In genomic region chr1:151408891-151409290, GRCh38 we compare ENCODE assay signal across 17 cellular contexts. TPM values are rescaled to one million over a fixed set of nuclear protein-coding genes. Genes with fewer than 3 reads are reported as not detected.
DNase-seq lines count a peak whose midpoint lies in the region; ATAC-seq and TF ChIP-seq lines count a peak whose summit lies in the region.
"Had no signal": no experiment of that assay in that cellular context is flagged by ENCODE, and none has a peak within 500 bp of the region (broad histone marks: within the 10 kb centered on the region; RNA-seq: fewer than 3 reads in every experiment).

No MANE protein-coding gene starts in this region.

- H3K9me3 ChIP-seq in mammary epithelial cell (replicated peaks; ENCODE audit: insufficient read depth, low read length) (no peaks in the 10 kb centered on the region), breast epithelium (no peaks in the 10 kb centered on the region), T-helper 17 cell (ENCODE audit: control insufficient read depth, low read length, poor library complexity, severe bottlenecking) (no peaks in the 10 kb centered on the region)

- H3K4me3 Mint-ChIP-seq in T-helper 17 cell, result no peak overlapping the region

- H3K27ac ChIP-seq in mammary epithelial cell (ENCODE audit: insufficient read depth, low read depth, low read length) (no peak overlapping the region), breast epithelium (no peak overlapping the region)
- H3K27ac ChIP-seq: KMS-11 had no signal

- no peaks in the 10 kb centered on the region for H3K4me1 ChIP-seq in mammary epithelial cell (ENCODE audit: insufficient read depth, low read length)
- no peaks in the 10 kb centered on the region for H3K4me1 ChIP-seq in breast epithelium

- CTCF ChIA-PET in mammary epithelial cell (lab: Charles Lee; ENCODE audit: low non-redundant PET), result no interaction called here

- H3K4me3 ChIP-seq in mammary epithelial cell (replicated peaks in 1 of 3; ENCODE audit: insufficient read depth in 1 of 3, low read depth in 2 of 3, low read length in 3 of 3) (no peak overlapping the region), breast epithelium (no peak overlapping the region)

- H3K36me3 Mint-ChIP-seq in T-helper 17 cell (ENCODE audit: low read depth), result peaks cover 19% of the 10 kb centered on the region

- no peaks in the 10 kb centered on the region for H3K79me2 ChIP-seq in mammary epithelial cell (ENCODE audit: insufficient read depth, low read length)

- BruUV-seq in mammary epithelial cell (replicated peaks; lab: Mats Ljungman, UMichigan), result no TSS peak

- no peaks in the 10 kb centered on the region for H3K27me3 ChIP-seq in mammary epithelial cell (ENCODE audit: insufficient read depth, low read length)
- H3K27me3 ChIP-seq in breast epithelium, result no peaks in the 10 kb centered on the region

- in situ Hi-C loops in mammary epithelial cell (cut with MboI; ENCODE audit: low sequenced_read_pairs in 2 of 2), result no loop called here

- no peak for ATAC-seq in T-helper 17 cell
- no peak for ATAC-seq in HG02973 (IDR thresholded peaks at IDR 0.05; ENCODE audit: unreplicated experiment)
- ATAC-seq: PC-3 had no signal

- no peak for TF ChIP-seq POLR2A in breast epithelium (IDR thresholded peaks at IDR 0.05)

- H3K4me1 Mint-ChIP-seq in T-helper 17 cell, result peaks cover 15% of the 10 kb centered on the region

- H3K9ac ChIP-seq in mammary epithelial cell (ENCODE audit: insufficient read depth, low read length), result no peak overlapping the region
- H3K9ac ChIP-seq: KMS-11 had no signal

- H2AFZ ChIP-seq in mammary epithelial cell (ENCODE audit: low read depth, low read length), result no peak overlapping the region

- dilution Hi-C loops in mammary epithelial cell (cut with HindIII; ENCODE audit: low sequenced_read_pairs), result loop anchor here (5.0 to 10.0 kb wide), 3 partner anchors 54 to 97 kb away; no protein-coding TSS in a partner anchor

- H3K27me3 Mint-ChIP-seq in T-helper 17 cell, result no peaks in the 10 kb centered on the region

- peak overlapping the region; percentile 93 for H3K27ac Mint-ChIP-seq in T-helper 17 cell

- no peak overlapping the region for H3K4me2 ChIP-seq in mammary epithelial cell (ENCODE audit: insufficient read depth, low read depth, low read length)
- H3K4me2 ChIP-seq: KMS-11 had no signal

- TF ChIP-seq CTCF in mammary epithelial cell (conservative IDR thresholded peaks at IDR 0.05 in 1 of 2, IDR thresholded peaks at IDR 0.05 in 1 of 2; ENCODE audit: extremely low read depth in 1 of 2, insufficient read depth in 1 of 2, low read depth in 1 of 2, low read length in 2 of 2), result no peak
- no peak for TF ChIP-seq CTCF in breast epithelium (IDR thresholded peaks at IDR 0.05)

- intact Hi-C loops in mammary epithelial cell (cut with micrococcal nuclease) (no loop called here), breast epithelium (cut with DNase I; ENCODE audit: low total_unique reads) (no loop called here)

- H3K36me3 ChIP-seq in mammary epithelial cell (ENCODE audit: insufficient read depth, low read length) (peaks cover 40% of the 10 kb centered on the region), breast epithelium (peaks cover 20% of the 10 kb centered on the region)

- no peaks in the 10 kb centered on the region for H4K20me1 ChIP-seq in mammary epithelial cell (ENCODE audit: insufficient read depth, low read length)

- peak; percentile 13 for DNase-seq in mammary epithelial cell
- no peak for DNase-seq in breast epithelium (ENCODE audit: low spot score in 2 of 2)
- DNase-seq in T-helper 17 cell, result no peak
- DNase-seq in iris pigment epithelial cell (ENCODE audit: low read depth), result peak; percentile 42
- no peak for DNase-seq in NOMO-1 (lab: John Stamatoyannopoulos, UW; ENCODE audit: unreplicated experiment in 2 of 2)
- no peak for DNase-seq in RKO (ENCODE audit: low spot score)
- DNase-seq: ACHN, COR-L47, DMS153, EL, NCI-H1436, NCI-H2029, NCI-H2171, NCI-H748 treated with DMSO at 0.1 percent for 48 hours, PC-3 had no signal

RNA-seq across cellular contexts. Expression of gene PSMB4, which starts 9.5 kb away (rescaled TPM):
- total RNA-seq in mammary epithelial cell, result 100 to 1,000 TPM; 239 to 352 TPM
- 412 TPM for polyA plus RNA-seq in mammary epithelial cell
- polyA minus RNA-seq in mammary epithelial cell, result 418 TPM
- total RNA-seq in breast epithelium, result 100 to 1,000 TPM; 234 to 270 (median 254) TPM
- 100 to 1,000 TPM; 283 to 299 TPM for total RNA-seq in T-helper 17 cell

RNA-seq across cellular contexts. Expression of gene SELENBP1, which starts 36.4 kb away (rescaled TPM):
- 1 to 10 TPM in 1 of 2 donors, not detected in 1; 2.8 TPM for total RNA-seq in mammary epithelial cell
- not detected for polyA plus RNA-seq in mammary epithelial cell
- not detected for polyA minus RNA-seq in mammary epithelial cell
- 100 to 1,000 TPM in 2 of 3 donors, 10 to 100 TPM in 1; 63.6 to 148 (median 123) TPM for total RNA-seq in breast epithelium
- total RNA-seq in T-helper 17 cell, result not detected

RNA-seq across cellular contexts. Expression of gene POGZ, which starts 50.4 kb away (rescaled TPM):
- total RNA-seq in mammary epithelial cell, result 10 to 100 TPM; 28.0 to 48.1 TPM
- polyA plus RNA-seq in mammary epithelial cell, result 18.2 TPM
- polyA minus RNA-seq in mammary epithelial cell, result 41.7 TPM
- total RNA-seq in breast epithelium, result 10 to 100 TPM; 37.0 to 72.6 (median 60.3) TPM
- total RNA-seq in T-helper 17 cell, result 100 to 1,000 TPM in 1 of 2 donors, 10 to 100 TPM in 1; 94.9 to 105 TPM

Comparison
In these comparisons a context has a peak if more than half of its experiments do, and no peak if none do; other contexts are left out.
1. DNase-seq: peak in mammary epithelial cell (single experiment) and iris pigment epithelial cell (single experiment); none in breast epithelium (0 of 2), T-helper 17 cell (0 of 3), NOMO-1 (0 of 2) and RKO (single experiment).
2. RNA of gene SELENBP1, which starts 36.4 kb away (total RNA-seq): 63.6 to 148 TPM in breast epithelium; 2.8 TPM in mammary epithelial cell and not detected in T-helper 17 cell; every median in the first group is over 10 times any median in the second.